Comparison of ENCODE assay signal across 1 cellular context in genomic region chr3:132360717-132361116, GRCh38.
TF ChIP-seq lines count a peak whose summit lies in the region.

No MANE protein-coding gene starts in this region.

TF ChIP-seq in HepG2, 621 proteins besides CTCF, POLR2A, EP300 and RAD21 (continued from another document):
- TF ChIP-seq USF2 (IDR thresholded peaks at IDR 0.05; ENCODE audit: low read depth, low read length) (no peak), USF2 (CRISPR knock-in tag; IDR thresholded peaks at IDR 0.05; ENCODE audit: borderline replicate concordance) (no peak), ZNF660 (CRISPR knock-in tag; IDR thresholded peaks at IDR 0.05; ENCODE audit: borderline replicate concordance, low read depth) (no peak), DDIT3 (CRISPR knock-in tag; IDR thresholded peaks at IDR 0.05) (no peak), ZBTB42 (CRISPR knock-in tag; IDR thresholded peaks at IDR 0.05) (no peak), ZNF34 (CRISPR knock-in tag; IDR thresholded peaks at IDR 0.05; ENCODE audit: borderline replicate concordance) (no peak), ZBTB8A (CRISPR knock-in tag; IDR thresholded peaks at IDR 0.05; ENCODE audit: borderline replicate concordance, low read depth) (no peak), TIGD3 (CRISPR knock-in tag; IDR thresholded peaks at IDR 0.05; ENCODE audit: borderline replicate concordance) (no peak), HMGXB4 (CRISPR knock-in tag; IDR thresholded peaks at IDR 0.05; ENCODE audit: borderline replicate concordance in 1 of 2, low read depth in 1 of 2) (no peak), DNMT3B (CRISPR knock-in tag; conservative IDR thresholded peaks at IDR 0.05) (no peak), TAF15 (IDR thresholded peaks at IDR 0.05; ENCODE audit: low read depth, low read length, poor library complexity, severe bottlenecking) (no peak), IKZF5 (CRISPR knock-in tag; IDR thresholded peaks at IDR 0.05) (no peak), RBM39 (IDR thresholded peaks at IDR 0.05; ENCODE audit: low read depth, low read length, poor library complexity, severe bottlenecking) (no peak), ZNF687 (CRISPR knock-in tag; IDR thresholded peaks at IDR 0.05) (no peak), GATAD1 (CRISPR knock-in tag; IDR thresholded peaks at IDR 0.05) (no peak), ZNF782 (CRISPR knock-in tag; IDR thresholded peaks at IDR 0.05; ENCODE audit: borderline replicate concordance) (no peak)
